In the genomic region with DNA sequence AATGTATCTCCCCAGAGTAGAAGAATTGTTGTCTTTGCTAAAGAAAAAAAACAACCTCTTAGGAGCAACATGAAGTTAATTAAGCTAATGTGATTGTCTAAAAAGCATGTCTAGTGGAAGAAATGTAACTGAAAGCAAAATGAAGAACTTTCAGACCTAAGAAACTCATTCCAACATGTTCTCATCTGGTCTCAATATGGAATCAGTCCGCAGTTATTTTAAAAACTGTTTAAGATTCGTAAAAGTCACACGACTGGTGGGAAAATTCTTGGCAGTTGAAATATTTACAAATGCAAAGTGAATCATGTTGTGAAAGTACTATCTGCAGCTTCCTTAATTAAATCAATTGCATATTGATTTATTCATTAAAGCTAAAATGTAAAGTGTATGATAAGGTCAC, we compare ENCODE assay signal across 32 cellular contexts.
"Had no signal": no experiment of that assay in that cellular context is flagged by ENCODE, and none has a peak within 500 bp of the region (broad histone marks: within the 10 kb centered on the region; RNA-seq: fewer than 3 reads in every experiment).

No MANE protein-coding gene starts in this region.

- H3K9me3 Mint-ChIP-seq: activated CD4-positive, alpha-beta memory T cell treated with anti-CD3 and anti-CD28 coated beads for 36 hours; activated CD4-positive, alpha-beta T cell treated with anti-CD3 and anti-CD28 coated beads, Interleukin-2, amount 10 ng/mL, durations not matched to agents 24 days and 14 days; activated naive CD4-positive, alpha-beta T cell treated with anti-CD3 and anti-CD28 coated beads, Interleukin-2, amount 10 ng/mL, durations not matched to agents 7 days and 5 days; activated naive CD4-positive, alpha-beta T cell treated with anti-CD3 and anti-CD28 coated beads, Interleukin-2, amount 50 U/mL, for 72 hours; activated naive CD8-positive, alpha-beta T cell treated with anti-CD3 and anti-CD28 coated beads, Interleukin-2, amount 10 ng/mL, durations not matched to agents 7 days and 5 days; activated T-helper 1 cell treated with anti-CD3 and anti-CD28 coated beads, Interleukin-12 subunit alpha, Interleukin-12 subunit beta, Interleukin-2, Interleukin-4 antibody, amounts not matched to agents 30 ng/mL and 10 ng/mL and 1 ng/mL, durations not matched to agents 14 hours and 24 hours and 36 hours; activated T-helper 2 cell treated with anti-CD3 and anti-CD28 coated beads, Interferon-gamma antibody, Interleukin-2, Interleukin-4, amounts not matched to agents 10 μg/mL and 5 μg/mL and 100 μg/mL, durations not matched to agents 14 hours and 24 hours and 36 hours; central memory CD8-positive, alpha-beta T cell had no signal

- H3K27me3 Mint-ChIP-seq: activated CD4-positive, alpha-beta memory T cell treated with anti-CD3 and anti-CD28 coated beads for 36 hours; activated CD4-positive, alpha-beta T cell treated with anti-CD3 and anti-CD28 coated beads for 36 hours; activated CD4-positive, alpha-beta T cell treated with anti-CD3 and anti-CD28 coated beads, Interleukin-2, amount 10 ng/mL, durations not matched to agents 24 days and 14 days; activated CD8-positive, alpha-beta memory T cell treated with anti-CD3 and anti-CD28 coated beads, Interleukin-2, amount 10 ng/mL, durations not matched to agents 7 days and 5 days; activated naive CD4-positive, alpha-beta T cell treated with anti-CD3 and anti-CD28 coated beads, Interleukin-2, amount 10 ng/mL, durations not matched to agents 7 days and 5 days; central memory CD8-positive, alpha-beta T cell; effector memory CD8-positive, alpha-beta T cell had no signal

- H3K36me3 ChIP-seq: ascending aorta, brain microvascular endothelial cell, esophagus squamous epithelium had no signal

- H3K27ac ChIP-seq: ascending aorta, brain microvascular endothelial cell, epithelial cell of prostate, esophagus squamous epithelium had no signal

- FAIRE-seq: bronchial epithelial cell, endothelial cell of umbilical vein, frontal cortex had no signal

- H3K27ac Mint-ChIP-seq: activated CD4-positive, alpha-beta memory T cell treated with anti-CD3 and anti-CD28 coated beads for 36 hours; activated CD4-positive, alpha-beta T cell treated with anti-CD3 and anti-CD28 coated beads for 36 hours; activated CD4-positive, alpha-beta T cell treated with anti-CD3 and anti-CD28 coated beads, Interleukin-2, amount 10 ng/mL, durations not matched to agents 24 days and 14 days; activated CD8-positive, alpha-beta memory T cell treated with anti-CD3 and anti-CD28 coated beads, Interleukin-2, amount 10 ng/mL, durations not matched to agents 7 days and 5 days; activated CD8-positive, alpha-beta T cell treated with anti-CD3 and anti-CD28 coated beads, Interleukin-2, amount 10 ng/mL, durations not matched to agents 7 days and 5 days; activated naive CD4-positive, alpha-beta T cell treated with anti-CD3 and anti-CD28 coated beads, Interleukin-2, amount 10 ng/mL, durations not matched to agents 7 days and 5 days; activated naive CD4-positive, alpha-beta T cell treated with anti-CD3 and anti-CD28 coated beads, Interleukin-2, amount 50 U/mL, for 72 hours; activated naive CD8-positive, alpha-beta T cell treated with anti-CD3 and anti-CD28 coated beads, Interleukin-2, amount 10 ng/mL, durations not matched to agents 7 days and 5 days; activated T-helper 1 cell treated with anti-CD3 and anti-CD28 coated beads, Interleukin-12 subunit alpha, Interleukin-12 subunit beta, Interleukin-2, Interleukin-4 antibody, amounts not matched to agents 30 ng/mL and 10 ng/mL and 1 ng/mL, durations not matched to agents 14 hours and 24 hours and 36 hours; activated T-helper 2 cell treated with anti-CD3 and anti-CD28 coated beads, Interferon-gamma antibody, Interleukin-2, Interleukin-4, amounts not matched to agents 10 μg/mL and 5 μg/mL and 100 μg/mL, durations not matched to agents 14 hours and 24 hours and 36 hours; effector memory CD8-positive, alpha-beta T cell had no signal

- ATAC-seq: activated CD4-positive, alpha-beta T cell treated with anti-CD3 and anti-CD28 coated beads for 36 hours; activated CD8-positive, alpha-beta memory T cell treated with anti-CD3 and anti-CD28 coated beads, Interleukin-2, amount 10 ng/mL, durations not matched to agents 7 days and 5 days; activated CD8-positive, alpha-beta T cell treated with anti-CD3 and anti-CD28 coated beads, Interleukin-2, amount 10 ng/mL, durations not matched to agents 7 days and 5 days; activated naive CD4-positive, alpha-beta T cell treated with anti-CD3 and anti-CD28 coated beads, Interleukin-2, amount 50 U/mL, for 72 hours; effector memory CD8-positive, alpha-beta T cell had no signal

- H3K4me3 Mint-ChIP-seq: activated CD4-positive, alpha-beta memory T cell treated with anti-CD3 and anti-CD28 coated beads for 36 hours; activated CD4-positive, alpha-beta T cell treated with anti-CD3 and anti-CD28 coated beads for 36 hours; activated CD4-positive, alpha-beta T cell treated with anti-CD3 and anti-CD28 coated beads, Interleukin-2, amount 10 ng/mL, durations not matched to agents 24 days and 14 days; activated CD8-positive, alpha-beta memory T cell treated with anti-CD3 and anti-CD28 coated beads, Interleukin-2, amount 10 ng/mL, durations not matched to agents 7 days and 5 days; activated CD8-positive, alpha-beta T cell treated with anti-CD3 and anti-CD28 coated beads, Interleukin-2, amount 10 ng/mL, durations not matched to agents 7 days and 5 days; activated naive CD4-positive, alpha-beta T cell treated with anti-CD3 and anti-CD28 coated beads, Interleukin-2, amount 10 ng/mL, durations not matched to agents 7 days and 5 days; activated naive CD8-positive, alpha-beta T cell treated with anti-CD3 and anti-CD28 coated beads, Interleukin-2, amount 10 ng/mL, durations not matched to agents 7 days and 5 days; activated T-helper 1 cell treated with anti-CD3 and anti-CD28 coated beads, Interleukin-12 subunit alpha, Interleukin-12 subunit beta, Interleukin-2, Interleukin-4 antibody, amounts not matched to agents 30 ng/mL and 10 ng/mL and 1 ng/mL, durations not matched to agents 14 hours and 24 hours and 36 hours; central memory CD8-positive, alpha-beta T cell; effector memory CD8-positive, alpha-beta T cell had no signal

- H3K4me1 ChIP-seq: ascending aorta had no signal

- H3K4me3 ChIP-seq: ascending aorta, esophagus squamous epithelium had no signal

- DNase-seq: activated CD4-positive, alpha-beta memory T cell treated with anti-CD3 and anti-CD28 coated beads for 36 hours; activated CD4-positive, alpha-beta T cell treated with anti-CD3 and anti-CD28 coated beads for 36 hours; activated CD4-positive, alpha-beta T cell treated with anti-CD3 and anti-CD28 coated beads, Interleukin-2, amount 10 ng/mL, durations not matched to agents 24 days and 14 days; activated CD4-positive, CD25-positive, alpha-beta regulatory T cell; activated CD4-positive, CD25-positive, alpha-beta regulatory T cell treated with anti-CD3 and anti-CD28 coated beads, Interleukin-2, amount 50 U/mL, for 72 hours; activated CD8-positive, alpha-beta memory T cell treated with anti-CD3 and anti-CD28 coated beads, Interleukin-2, amount 10 ng/mL, durations not matched to agents 7 days and 5 days; activated CD8-positive, alpha-beta memory T cell treated with anti-CD3 and anti-CD28 coated beads, Interleukin-2, amount 50 U/mL, for 4 hours; activated CD8-positive, alpha-beta T cell treated with anti-CD3 and anti-CD28 coated beads, Interleukin-2, amount 10 ng/mL, durations not matched to agents 7 days and 5 days; activated gamma-delta T cell; activated naive CD4-positive, alpha-beta T cell; activated naive CD4-positive, alpha-beta T cell treated with anti-CD3 and anti-CD28 coated beads, Interleukin-2, amount 10 ng/mL, durations not matched to agents 7 days and 5 days; activated naive CD8-positive, alpha-beta T cell treated with anti-CD3 and anti-CD28 coated beads, Interleukin-2, amount 10 ng/mL, durations not matched to agents 7 days and 5 days; activated T-cell treated with anti-CD3 and anti-CD28 coated beads, Interleukin-2, amount 50 U/mL, for 1 hour; activated T-cell treated with anti-CD3 and anti-CD28 coated beads, Interleukin-2, amount 50 U/mL, for 48 hours; brain microvascular endothelial cell; cortex of kidney; dermis blood vessel endothelial cell; effector CD4-positive, alpha-beta T cell; effector memory CD8-positive, alpha-beta T cell; esophagus squamous epithelium; foreskin fibroblast; head of caudate nucleus; T-helper 2 cell had no signal

- H3K27me3 ChIP-seq: ascending aorta, brain microvascular endothelial cell, esophagus squamous epithelium had no signal

- H3K4me1 Mint-ChIP-seq: activated CD4-positive, alpha-beta T cell treated with anti-CD3 and anti-CD28 coated beads for 36 hours; activated CD4-positive, alpha-beta T cell treated with anti-CD3 and anti-CD28 coated beads, Interleukin-2, amount 10 ng/mL, durations not matched to agents 24 days and 14 days; activated CD8-positive, alpha-beta memory T cell treated with anti-CD3 and anti-CD28 coated beads, Interleukin-2, amount 10 ng/mL, durations not matched to agents 7 days and 5 days; activated naive CD4-positive, alpha-beta T cell treated with anti-CD3 and anti-CD28 coated beads, Interleukin-2, amount 10 ng/mL, durations not matched to agents 7 days and 5 days; activated naive CD8-positive, alpha-beta T cell treated with anti-CD3 and anti-CD28 coated beads, Interleukin-2, amount 10 ng/mL, durations not matched to agents 7 days and 5 days; central memory CD8-positive, alpha-beta T cell had no signal

- H3K9me3 ChIP-seq: ascending aorta, esophagus squamous epithelium had no signal

- H3K36me3 Mint-ChIP-seq: activated CD4-positive, alpha-beta memory T cell treated with anti-CD3 and anti-CD28 coated beads for 36 hours; activated CD8-positive, alpha-beta memory T cell treated with anti-CD3 and anti-CD28 coated beads, Interleukin-2, amount 10 ng/mL, durations not matched to agents 7 days and 5 days; activated naive CD4-positive, alpha-beta T cell treated with anti-CD3 and anti-CD28 coated beads, Interleukin-2, amount 10 ng/mL, durations not matched to agents 7 days and 5 days; activated naive CD4-positive, alpha-beta T cell treated with anti-CD3 and anti-CD28 coated beads, Interleukin-2, amount 50 U/mL, for 72 hours; activated naive CD8-positive, alpha-beta T cell treated with anti-CD3 and anti-CD28 coated beads, Interleukin-2, amount 10 ng/mL, durations not matched to agents 7 days and 5 days had no signal
